ENCODE assay signal across 1 cellular context in genomic region chr5:79143684-79144379, GRCh38.
TF ChIP-seq lines count a peak whose summit lies in the region.

No MANE protein-coding gene starts in this region.

TF ChIP-seq in H1, 55 proteins besides CTCF, POLR2A, EP300 and RAD21:
- peak; percentile 80 for TF ChIP-seq BACH1 (IDR thresholded peaks at IDR 0.05; ENCODE audit: low read length)
- TF ChIP-seq CREB1 (IDR thresholded peaks at IDR 0.05): no peak
- no peak for TF ChIP-seq PHF8 (conservative IDR thresholded peaks at IDR 0.05; ENCODE audit: low read depth, low read length)
- no peak for TF ChIP-seq CEBPB (IDR thresholded peaks at IDR 0.05; ENCODE audit: low read depth, low read length)
- TF ChIP-seq CHD1 (IDR thresholded peaks at IDR 0.05; ENCODE audit: low read depth, low read length): no peak
- no peak for TF ChIP-seq CTBP2 (IDR thresholded peaks at IDR 0.05; ENCODE audit: borderline replicate concordance, insufficient read depth, insufficient read length, low read length)
